Comparison of ENCODE assay signal across 9 cellular contexts in genomic region chr6:41200901-41201783, GRCh38. TPM values are rescaled to one million over a fixed set of nuclear protein-coding genes. Genes with fewer than 3 reads are reported as not detected.
DNase-seq lines count a peak whose midpoint lies in the region; ATAC-seq and FAIRE-seq lines count a peak whose summit lies in the region.
"Had no signal": no experiment of that assay in that cellular context is flagged by ENCODE, and none has a peak within 500 bp of the region (broad histone marks: within the 10 kb centered on the region; RNA-seq: fewer than 3 reads in every experiment).

TREML2 (minus strand) TSS chr6:41201149; CDS start chr6:41201008, 141 bp downstream.

- peak; percentile 38 for FAIRE-seq in GM18507 (lab: Jason Lieb, UNC)
- FAIRE-seq: bronchial epithelial cell had no signal

- peak within 1 kb of the TSS; percentile 66 for H3K4me3 Mint-ChIP-seq in activated T-helper 17 cell treated with anti-CD3 and anti-CD28 coated beads, Interleukin-2, amount 50 U/mL, for 72 hours
- H3K4me3 Mint-ChIP-seq in naive thymus-derived CD8-positive, alpha-beta T cell = peak within 1 kb of the TSS; percentile 56 to 92 (median 75)

- peak; percentile 26 for ATAC-seq in activated T-helper 17 cell treated with anti-CD3 and anti-CD28 coated beads, Interleukin-2, amount 50 U/mL, for 72 hours (replicated peaks)
- peak; percentile 31 to 41 for ATAC-seq in naive thymus-derived CD8-positive, alpha-beta T cell
- ATAC-seq in HG02571 (IDR thresholded peaks at IDR 0.05; ENCODE audit: unreplicated experiment) = no peak
- no peak for ATAC-seq in HG03095 (IDR thresholded peaks at IDR 0.05; ENCODE audit: unreplicated experiment)

- peaks cover 47% of the 10 kb centered on the region for H3K4me1 Mint-ChIP-seq in activated T-helper 17 cell treated with anti-CD3 and anti-CD28 coated beads, Interleukin-2, amount 50 U/mL, for 72 hours
- peaks cover 40 to 84% (median 75%) of the 10 kb centered on the region in 4 donors for H3K4me1 Mint-ChIP-seq in naive thymus-derived CD8-positive, alpha-beta T cell

- no peaks in the 10 kb centered on the region for H3K9me3 Mint-ChIP-seq in activated T-helper 17 cell treated with anti-CD3 and anti-CD28 coated beads, Interleukin-2, amount 50 U/mL, for 72 hours
- H3K9me3 Mint-ChIP-seq in naive thymus-derived CD8-positive, alpha-beta T cell = no peaks in the 10 kb centered on the region

- POLR2A ChIA-PET in naive thymus-derived CD8-positive, alpha-beta T cell (lab: Charles Lee) = interaction anchor here (0.9 to 1.5 kb wide), 4 partner anchors 9 to 134 kb away, joined by 3 to 7 read pairs (median 4); partner anchors contain the start of genes NCR2, NFYA and OARD1

- H3K27ac Mint-ChIP-seq in activated T-helper 17 cell treated with anti-CD3 and anti-CD28 coated beads, Interleukin-2, amount 50 U/mL, for 72 hours = peak within 1 kb of the TSS; percentile 85
- peak within 1 kb of the TSS; percentile 96 to 99 (median 98) for H3K27ac Mint-ChIP-seq in naive thymus-derived CD8-positive, alpha-beta T cell

- in situ Hi-C loops in G401 (cut with HindIII; ENCODE audit: low sequenced_read_pairs) = no loop called here

- DNase-seq in GM18507 (ENCODE audit: extremely low spot score, insufficient read length, low read depth) (no peak), KG1 (lab: John Stamatoyannopoulos, UW) (peak; percentile 35), NCI-H1105 treated with DMSO at 0.1 percent for 48 hours (lab: John Stamatoyannopoulos, UW) (no peak), G401 (ENCODE audit: low spot score) (no peak)
- peak in 4 of 10 donors; percentile 14 to 42 (median 26) for DNase-seq in naive thymus-derived CD8-positive, alpha-beta T cell

- H3K27me3 Mint-ChIP-seq in activated T-helper 17 cell treated with anti-CD3 and anti-CD28 coated beads, Interleukin-2, amount 50 U/mL, for 72 hours = no peaks in the 10 kb centered on the region
- no peaks in the 10 kb centered on the region for H3K27me3 Mint-ChIP-seq in naive thymus-derived CD8-positive, alpha-beta T cell

- peaks cover 5% of the 10 kb centered on the region for H3K36me3 Mint-ChIP-seq in activated T-helper 17 cell treated with anti-CD3 and anti-CD28 coated beads, Interleukin-2, amount 50 U/mL, for 72 hours (ENCODE audit: low read depth)
- no peaks in the 10 kb centered on the region for H3K36me3 Mint-ChIP-seq in naive thymus-derived CD8-positive, alpha-beta T cell

RNA-seq across cellular contexts. Expression of gene TREML2, which starts in this region (rescaled TPM):
- total RNA-seq in activated T-helper 17 cell treated with anti-CD3 and anti-CD28 coated beads, Interleukin-2, amount 50 U/mL, for 72 hours = 1 to 10 TPM; 3.3 to 6.2 TPM
- 1 to 10 TPM; 1.7 to 1.9 TPM for total RNA-seq in naive thymus-derived CD8-positive, alpha-beta T cell
- 1 to 10 TPM in 1 of 3 donors, under 1 TPM in 2; 0.65 to 1.5 (median 0.70) TPM for polyA plus RNA-seq in naive thymus-derived CD8-positive, alpha-beta T cell
- not detected in 2 replicates for total RNA-seq in G401 (2014; rRNA removed; shearing (Covaris generic))
- total RNA-seq: bronchial epithelial cell had no signal

Comparison
In these comparisons a context has a peak if more than half of its experiments do, and no peak if none do; other contexts are left out.
1. ATAC-seq: peak in activated T-helper 17 cell treated with anti-CD3 and anti-CD28 coated beads, Interleukin-2, amount 50 U/mL, for 72 hours (single experiment) and naive thymus-derived CD8-positive, alpha-beta T cell (2 of 2); none in HG02571 (single experiment) and HG03095 (single experiment).